Comparison of ENCODE assay signal across 28 cellular contexts in the genomic region with DNA sequence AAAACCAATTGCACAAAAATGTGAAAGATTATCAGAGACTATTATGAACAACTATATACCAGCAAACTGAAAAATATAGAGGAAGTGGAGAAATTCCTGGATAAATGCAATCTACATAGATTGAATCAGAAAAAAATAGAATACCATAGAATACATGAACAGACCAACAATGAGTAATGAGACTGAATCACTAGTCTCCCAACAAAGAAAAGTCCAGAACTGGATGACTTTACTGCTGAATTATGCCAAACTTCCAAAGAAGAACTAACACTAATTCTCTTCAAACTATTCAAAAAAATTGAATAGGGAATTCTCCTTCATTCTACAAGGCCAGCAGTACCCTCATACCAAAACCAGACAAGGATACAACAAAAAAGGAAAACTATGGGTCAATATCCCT.
"Had no signal": no experiment of that assay in that cellular context is flagged by ENCODE, and none has a peak within 500 bp of the region (broad histone marks: within the 10 kb centered on the region; RNA-seq: fewer than 3 reads in every experiment).

No MANE protein-coding gene starts in this region.

- H3K9me3 ChIP-seq: body of pancreas had no signal

- H3K4me3 ChIP-seq: body of pancreas, left lung, lung, neural progenitor cell, right lobe of liver, smooth muscle cell, thoracic aorta had no signal

- H3K36me3 Mint-ChIP-seq: neural progenitor cell, type B pancreatic cell had no signal

- ATAC-seq: activated T-cell treated with anti-CD3 and anti-CD28 coated beads, Interleukin-2, amount 50 U/mL, for 4 hours; body of pancreas; esophagus mucosa; left lung; naive thymus-derived CD4-positive, alpha-beta T cell; right lobe of liver; T-cell had no signal

- H3K27ac ChIP-seq: body of pancreas, left lung, neural progenitor cell, right lobe of liver, thoracic aorta, WERI-Rb-1 had no signal

- H3K4me3 Mint-ChIP-seq: activated naive CD8-positive, alpha-beta T cell treated with anti-CD3 and anti-CD28 coated beads for 36 hours; activated T-cell treated with anti-CD3 and anti-CD28 coated beads, Interleukin-2, amount 50 U/mL, for 4 hours; central memory CD8-positive, alpha-beta T cell; naive thymus-derived CD4-positive, alpha-beta T cell; neural progenitor cell; T-cell; T-helper 2 cell treated with Interferon-gamma antibody and Interleukin-4, amounts not matched to agents 5 μg/mL and 100 μg/mL, for 36 hours; type B pancreatic cell had no signal

- H3K27me3 Mint-ChIP-seq: T-cell had no signal

- H3K27me3 ChIP-seq: body of pancreas, left lung, neural progenitor cell, right lobe of liver had no signal

- FAIRE-seq: colon, TTC549 had no signal

- H3K36me3 ChIP-seq: left lung, neural progenitor cell, right lobe of liver, thoracic aorta, WERI-Rb-1 had no signal

- H2AFZ ChIP-seq: neural progenitor cell had no signal

- H3K4me2 ChIP-seq: neural progenitor cell, smooth muscle cell had no signal

- DNase-seq: activated CD4-positive, CD25-positive, alpha-beta regulatory T cell treated with anti-CD3 and anti-CD28 coated beads, Interleukin-2, amount 50 U/mL, for 72 hours; activated CD8-positive, alpha-beta memory T cell treated with anti-CD3 and anti-CD28 coated beads, Interleukin-2, amount 50 U/mL, for 4 hours; activated naive CD4-positive, alpha-beta T cell; activated naive CD8-positive, alpha-beta T cell treated with anti-CD3 and anti-CD28 coated beads for 36 hours; activated T-cell treated with anti-CD3 and anti-CD28 coated beads, Interleukin-2, amount 50 U/mL, for 4 hours; amniotic stem cell; body of pancreas; effector memory CD4-positive, alpha-beta T cell; left lung; naive thymus-derived CD4-positive, alpha-beta T cell; posterior cingulate gyrus; right lobe of liver; stimulated activated CD4-positive, alpha-beta T cell treated with anti-CD3 and anti-CD28 coated beads, Interleukin-15, amount 100 ng/mL, for 24 hours; stimulated activated CD4-positive, alpha-beta T cell treated with anti-CD3 and anti-CD28 coated beads, Interleukin-4, amount 100 ng/mL, for 1 hour; stimulated activated naive CD4-positive, alpha-beta T cell treated with Interleukin-2 at 50 U/mL for 16 hours; T-cell; WERI-Rb-1 had no signal

- H3K9ac ChIP-seq: neural progenitor cell had no signal

- H3K27ac Mint-ChIP-seq: activated naive CD8-positive, alpha-beta T cell treated with anti-CD3 and anti-CD28 coated beads for 36 hours; activated T-helper 2 cell treated with anti-CD3 and anti-CD28 coated beads, Interferon-gamma antibody, Interleukin-2, Interleukin-4, amounts not matched to agents 10 μg/mL and 5 μg/mL and 100 μg/mL, durations not matched to agents 14 hours and 24 hours and 36 hours; naive thymus-derived CD4-positive, alpha-beta T cell; neural progenitor cell; T-helper 2 cell treated with Interferon-gamma antibody and Interleukin-4, amounts not matched to agents 5 μg/mL and 100 μg/mL, for 36 hours; type B pancreatic cell had no signal

- H3K4me1 ChIP-seq: body of pancreas, left lung, neural progenitor cell, right lobe of liver had no signal

- H3K4me1 Mint-ChIP-seq: central memory CD8-positive, alpha-beta T cell; naive thymus-derived CD4-positive, alpha-beta T cell; neural progenitor cell; T-cell had no signal
